Comparison of ENCODE assay signal across 18 cellular contexts in the genomic region with DNA sequence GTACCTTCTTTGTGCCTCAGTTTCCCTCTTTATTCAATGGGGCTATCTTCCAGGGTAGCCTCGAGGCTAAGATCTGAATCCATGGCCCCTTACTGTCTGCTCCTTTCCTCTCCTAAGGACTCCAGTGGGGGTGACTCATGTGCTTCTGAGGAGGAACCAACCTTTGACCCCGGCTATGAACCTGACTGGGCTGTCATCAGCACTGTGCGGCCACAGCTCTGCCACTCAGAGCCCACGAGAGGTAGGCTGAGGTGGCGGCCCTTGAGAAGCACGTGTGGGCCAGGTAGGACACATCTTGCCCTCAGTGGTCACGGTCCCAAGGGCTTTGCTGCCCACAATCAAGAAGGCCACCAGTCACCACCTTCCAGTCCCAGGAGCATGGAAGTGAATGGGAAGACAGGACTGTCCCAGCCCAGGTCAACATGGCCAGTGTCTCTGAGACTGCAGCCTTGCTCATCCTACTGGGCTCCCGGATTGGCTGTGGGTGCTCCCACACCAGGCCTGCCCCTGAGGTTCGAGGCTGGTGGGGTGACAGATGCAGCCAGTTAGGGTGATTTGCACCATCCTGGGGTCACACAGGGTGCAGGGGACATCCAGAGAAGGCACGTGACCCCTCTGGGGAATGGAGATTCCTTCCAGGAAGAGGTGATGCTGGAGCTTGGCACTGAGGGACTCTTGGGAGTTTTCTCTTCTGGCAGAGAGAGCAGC. TPM values are rescaled to one million over a fixed set of nuclear protein-coding genes. Genes with fewer than 3 reads are reported as not detected.
"Had no signal": no experiment of that assay in that cellular context is flagged by ENCODE, and none has a peak within 500 bp of the region (broad histone marks: within the 10 kb centered on the region; RNA-seq: fewer than 3 reads in every experiment).

No MANE protein-coding gene starts in this region.

- H3K4me3 Mint-ChIP-seq: activated CD4-positive, alpha-beta memory T cell treated with anti-CD3 and anti-CD28 coated beads, Interleukin-2, amount 10 ng/mL, durations not matched to agents 7 days and 5 days; activated naive CD8-positive, alpha-beta T cell treated with anti-CD3 and anti-CD28 coated beads, Interleukin-2, amount 50 U/mL, for 24 hours; type B pancreatic cell had no signal

- H3K4me3 ChIP-seq: ascending aorta, gastroesophageal sphincter, suprapubic skin had no signal

- H3K9me3 ChIP-seq: ascending aorta, suprapubic skin had no signal

- H3K27me3 ChIP-seq: ascending aorta, gastroesophageal sphincter, suprapubic skin had no signal

- DNase-seq: activated CD4-positive, alpha-beta memory T cell treated with anti-CD3 and anti-CD28 coated beads, Interleukin-2, amount 10 ng/mL, durations not matched to agents 7 days and 5 days; activated naive CD4-positive, alpha-beta T cell; activated naive CD8-positive, alpha-beta T cell treated with anti-CD3 and anti-CD28 coated beads, Interleukin-2, amount 50 U/mL, for 24 hours; activated T-cell treated with anti-CD3 and anti-CD28 coated beads, Interleukin-2, amount 50 U/mL, for 72 hours; erythroblast; midbrain; retina; stimulated activated CD4-positive, alpha-beta T cell treated with anti-CD3 and anti-CD28 coated beads, Interleukin-15, amount 100 ng/mL, for 24 hours; stimulated activated CD4-positive, alpha-beta T cell treated with anti-CD3 and anti-CD28 coated beads, Interleukin-4, amount 100 ng/mL, for 4 hours; stimulated activated CD8-positive, alpha-beta memory T cell treated with anti-CD3 and anti-CD28 coated beads, Interleukin-4, amount 100 ng/mL, for 48 hours; stimulated activated naive CD8-positive, alpha-beta T cell treated with anti-CD3 and anti-CD28 coated beads, Interleukin-15, Interleukin-2, amounts not matched to agents 100 U/mL and 50 U/mL, for 24 hours; T1000 had no signal

- ATAC-seq: activated naive CD8-positive, alpha-beta T cell treated with anti-CD3 and anti-CD28 coated beads, Interleukin-2, amount 50 U/mL, for 24 hours; activated T-cell treated with anti-CD3 and anti-CD28 coated beads, Interleukin-2, amount 50 U/mL, for 72 hours; gastroesophageal sphincter; stimulated activated naive CD8-positive, alpha-beta T cell treated with anti-CD3 and anti-CD28 coated beads, Interleukin-15, Interleukin-2, amounts not matched to agents 100 U/mL and 50 U/mL, for 24 hours had no signal

- H3K27ac Mint-ChIP-seq: activated CD4-positive, alpha-beta memory T cell treated with anti-CD3 and anti-CD28 coated beads, Interleukin-2, amount 10 ng/mL, durations not matched to agents 7 days and 5 days; activated T-cell treated with anti-CD3 and anti-CD28 coated beads, Interleukin-2, amount 50 U/mL, for 72 hours; type B pancreatic cell had no signal

- H3K27ac ChIP-seq: ascending aorta, gastroesophageal sphincter, parathyroid adenoma, suprapubic skin had no signal

- H3K9me3 Mint-ChIP-seq: activated CD4-positive, alpha-beta memory T cell treated with anti-CD3 and anti-CD28 coated beads, Interleukin-2, amount 10 ng/mL, durations not matched to agents 7 days and 5 days; activated naive CD8-positive, alpha-beta T cell treated with anti-CD3 and anti-CD28 coated beads, Interleukin-2, amount 50 U/mL, for 24 hours; activated T-cell treated with anti-CD3 and anti-CD28 coated beads, Interleukin-2, amount 50 U/mL, for 72 hours; type B pancreatic cell had no signal

- H3K27me3 Mint-ChIP-seq: activated CD4-positive, alpha-beta memory T cell treated with anti-CD3 and anti-CD28 coated beads, Interleukin-2, amount 10 ng/mL, durations not matched to agents 7 days and 5 days; activated naive CD8-positive, alpha-beta T cell treated with anti-CD3 and anti-CD28 coated beads, Interleukin-2, amount 50 U/mL, for 24 hours; type B pancreatic cell had no signal

RNA-seq across cellular contexts. Expression of a gene that starts 16.4 kb away (rescaled TPM):
- total RNA-seq: SK-MEL-5 had no signal
